8 cellular contexts compared by ENCODE assay signal in genomic region chr10:53601260-53601875, GRCh38.
DNase-seq lines count a peak whose midpoint lies in the region; ATAC-seq, FAIRE-seq and TF ChIP-seq lines count a peak whose summit lies in the region.

No MANE protein-coding gene starts in this region.

- H3K27ac ChIP-seq in GM23338 (ENCODE audit: low read depth) (no peak overlapping the region), vagina (no peak overlapping the region)

- TF ChIP-seq CTCF in GM23338 (conservative IDR thresholded peaks at IDR 0.05; ENCODE audit: low read depth in 2 of 2) (peak; percentile 87 to 99), NB4 (IDR thresholded peaks at IDR 0.05; ENCODE audit: low read depth, low read length) (peak; percentile 87), WTC11 (IDR thresholded peaks at IDR 0.05) (peak; percentile 81), vagina (IDR thresholded peaks at IDR 0.05) (peak; percentile 24 to 53 (median 34))

- H3F3A ChIP-seq in GM23338 (replicated peaks; ENCODE audit: low read depth) = no peaks in the 10 kb centered on the region

- no peak overlapping the region for H3K4me3 ChIP-seq in GM23338
- H3K4me3 ChIP-seq in NB4 (ENCODE audit: low read depth, low read length) = no peak overlapping the region
- H3K4me3 ChIP-seq in vagina = no peak overlapping the region

- no peak overlapping the region for H2AFZ ChIP-seq in GM23338

- H3K27me3 Mint-ChIP-seq in GM23338 (ENCODE audit: insufficient read depth, low read depth, poor library complexity) (peaks cover 5% of the 10 kb centered on the region), WTC11 (ENCODE audit: low read depth) (no peaks in the 10 kb centered on the region)
- H3K27me3 Mint-ChIP-seq in activated CD4-positive, alpha-beta memory T cell treated with anti-CD3 and anti-CD28 coated beads for 36 hours = no peaks in the 10 kb centered on the region

- FAIRE-seq in G401.6 (lab: Jason Lieb, UNC) (peak; percentile 95), islet of Langerhans (lab: Jason Lieb, UNC) (peak; percentile 98)

- H3K9me3 Mint-ChIP-seq in GM23338 (peaks cover 3% of the 10 kb centered on the region; the same call in 2 of the 3 replicates), WTC11 (peaks cover 17% of the 10 kb centered on the region)
- peaks cover 4% of the 10 kb centered on the region for H3K9me3 Mint-ChIP-seq in activated CD4-positive, alpha-beta memory T cell treated with anti-CD3 and anti-CD28 coated beads for 36 hours

- TF ChIP-seq POLR2A in NB4 (IDR thresholded peaks at IDR 0.05; ENCODE audit: extremely low read depth, insufficient read length) = no peak
- no peak for TF ChIP-seq POLR2A in vagina (IDR thresholded peaks at IDR 0.05)

- H3K27me3 ChIP-seq in GM23338 (ENCODE audit: insufficient read depth) (no peaks in the 10 kb centered on the region), vagina (no peaks in the 10 kb centered on the region)

- intact Hi-C loops in vagina (cut with DNase I) = no loop called here
- intact Hi-C loops in activated CD4-positive, alpha-beta memory T cell treated with anti-CD3 and anti-CD28 coated beads for 36 hours (cut with micrococcal nuclease) = loop anchor here (5.0 kb wide), 1 partner anchor 1661 kb away; no protein-coding TSS in a partner anchor

- H3K4me2 ChIP-seq in GM23338 = no peak overlapping the region

- H3K27ac Mint-ChIP-seq in GM23338 = peak overlapping the region; percentile 60; the same call in 1 of the 2 replicates
- no peak overlapping the region for H3K27ac Mint-ChIP-seq in WTC11
- H3K27ac Mint-ChIP-seq in activated CD4-positive, alpha-beta memory T cell treated with anti-CD3 and anti-CD28 coated beads for 36 hours = no peak overlapping the region

- no peaks in the 10 kb centered on the region for H3K79me2 ChIP-seq in GM23338 (replicated peaks; ENCODE audit: insufficient read depth)

- no peaks in the 10 kb centered on the region for H3K9me2 ChIP-seq in GM23338 (ENCODE audit: insufficient read depth)

- ATAC-seq in GM23338 (no peak), WTC11 (no peak)

- H3K4me1 ChIP-seq in GM23338 (ENCODE audit: insufficient read depth) = peaks cover 12% of the 10 kb centered on the region
- no peaks in the 10 kb centered on the region for H3K4me1 ChIP-seq in vagina

- no peaks in the 10 kb centered on the region for H4K20me1 ChIP-seq in GM23338 (replicated peaks; ENCODE audit: insufficient read depth)

- no peaks in the 10 kb centered on the region for H3K9me3 ChIP-seq in vagina

- no peaks in the 10 kb centered on the region for H3K36me3 ChIP-seq in GM23338 (ENCODE audit: insufficient read depth)
- no peaks in the 10 kb centered on the region for H3K36me3 ChIP-seq in vagina

- DNase-seq in GM23338 (ENCODE audit: low spot score) (peak; percentile 75), NB4 (ENCODE audit: low read depth) (peak; percentile 51), WTC11 (ENCODE audit: low spot score) (no peak), vagina (ENCODE audit: extremely low spot score in 2 of 2) (no peak), ureter (ENCODE audit: low spot score) (no peak)
- no peak for DNase-seq in activated CD4-positive, alpha-beta memory T cell treated with anti-CD3 and anti-CD28 coated beads for 36 hours

- POLR2A ChIA-PET in WTC11 (lab: Charles Lee) = no interaction called here
- POLR2A ChIA-PET in activated CD4-positive, alpha-beta memory T cell treated with anti-CD3 and anti-CD28 coated beads for 36 hours (lab: Charles Lee) = no interaction called here

- H3K4me3 Mint-ChIP-seq in GM23338 = no peak overlapping the region
- H3K4me3 Mint-ChIP-seq in WTC11 = no peak overlapping the region
- H3K4me3 Mint-ChIP-seq in activated CD4-positive, alpha-beta memory T cell treated with anti-CD3 and anti-CD28 coated beads for 36 hours = no peak overlapping the region

- H3K4me1 Mint-ChIP-seq in GM23338 = peaks cover 31% of the 10 kb centered on the region
- H3K4me1 Mint-ChIP-seq in WTC11 = peaks cover 49% of the 10 kb centered on the region
- no peaks in the 10 kb centered on the region for H3K4me1 Mint-ChIP-seq in activated CD4-positive, alpha-beta memory T cell treated with anti-CD3 and anti-CD28 coated beads for 36 hours (ENCODE audit: low read depth)

- CTCF ChIA-PET in WTC11 (lab: Charles Lee) = interaction anchor here (0.6 to 1.0 kb wide), 4 partner anchors 199 to 784 kb away, joined by 3 to 6 read pairs (median 4); no protein-coding TSS in a partner anchor
- CTCF ChIA-PET in activated CD4-positive, alpha-beta memory T cell treated with anti-CD3 and anti-CD28 coated beads for 36 hours (lab: Charles Lee) = no interaction called here

- peaks cover 21% of the 10 kb centered on the region; the same call in 2 of the 3 replicates for H3K36me3 Mint-ChIP-seq in GM23338 (ENCODE audit: low read depth)
- H3K36me3 Mint-ChIP-seq in WTC11 = peaks cover 17% of the 10 kb centered on the region
- no peaks in the 10 kb centered on the region for H3K36me3 Mint-ChIP-seq in activated CD4-positive, alpha-beta memory T cell treated with anti-CD3 and anti-CD28 coated beads for 36 hours

TF ChIP-seq in GM23338, 12 proteins besides CTCF, POLR2A, EP300 and RAD21:
- TF ChIP-seq EZH2 (IDR thresholded peaks at IDR 0.05; ENCODE audit: low read depth, unreplicated experiment) = no peak
- TF ChIP-seq STAT1 (IDR thresholded peaks at IDR 0.05; ENCODE audit: unreplicated experiment) = no peak
- TF ChIP-seq ETS1 (IDR thresholded peaks at IDR 0.05) = no peak
- no peak for TF ChIP-seq CREB1 (CRISPR knock-in tag; IDR thresholded peaks at IDR 0.05; ENCODE audit: low read depth)
- no peak for TF ChIP-seq ZNF114 (CRISPR knock-in tag; IDR thresholded peaks at IDR 0.05)
- no peak for TF ChIP-seq NANOG (IDR thresholded peaks at IDR 0.05; ENCODE audit: borderline replicate concordance)
- TF ChIP-seq ZNF331 (CRISPR knock-in tag; IDR thresholded peaks at IDR 0.05; ENCODE audit: low read depth) = no peak
- TF ChIP-seq EZH2phosphoT487 (IDR thresholded peaks at IDR 0.05; ENCODE audit: unreplicated experiment) = no peak
- TF ChIP-seq JUNB (IDR thresholded peaks at IDR 0.05; ENCODE audit: unreplicated experiment) = no peak

TF ChIP-seq in WTC11, 78 proteins besides CTCF, POLR2A, EP300 and RAD21 (continues in another document):
- TF ChIP-seq SP1 (CRISPR knock-in tag; conservative IDR thresholded peaks at IDR 0.05) (no peak), NFATC4 (CRISPR knock-in tag; IDR thresholded peaks at IDR 0.05) (no peak), ZNF532 (CRISPR knock-in tag; IDR thresholded peaks at IDR 0.05; ENCODE audit: borderline replicate concordance) (no peak), ZBTB43 (CRISPR knock-in tag; IDR thresholded peaks at IDR 0.05) (no peak), NFYB (CRISPR knock-in tag; conservative IDR thresholded peaks at IDR 0.05; ENCODE audit: low read depth) (no peak), KAT7 (CRISPR knock-in tag; IDR thresholded peaks at IDR 0.05; ENCODE audit: borderline replicate concordance) (no peak), ZNF396 (CRISPR knock-in tag; IDR thresholded peaks at IDR 0.05; ENCODE audit: borderline replicate concordance) (no peak)

Comparison
In these comparisons a context has a peak if more than half of its experiments do, and no peak if none do; other contexts are left out.
1. DNase-seq: peak in GM23338 (single experiment) and NB4 (single experiment); none in WTC11 (single experiment), vagina (0 of 2), activated CD4-positive, alpha-beta memory T cell treated with anti-CD3 and anti-CD28 coated beads for 36 hours (single experiment) and ureter (single experiment).
2. CTCF ChIP-seq: peak in every context shown above with its lines; median percentile 93 in GM23338; 87 in NB4; 81 in WTC11; 34 in vagina.